1 cellular context compared by ENCODE assay signal in the genomic region with DNA sequence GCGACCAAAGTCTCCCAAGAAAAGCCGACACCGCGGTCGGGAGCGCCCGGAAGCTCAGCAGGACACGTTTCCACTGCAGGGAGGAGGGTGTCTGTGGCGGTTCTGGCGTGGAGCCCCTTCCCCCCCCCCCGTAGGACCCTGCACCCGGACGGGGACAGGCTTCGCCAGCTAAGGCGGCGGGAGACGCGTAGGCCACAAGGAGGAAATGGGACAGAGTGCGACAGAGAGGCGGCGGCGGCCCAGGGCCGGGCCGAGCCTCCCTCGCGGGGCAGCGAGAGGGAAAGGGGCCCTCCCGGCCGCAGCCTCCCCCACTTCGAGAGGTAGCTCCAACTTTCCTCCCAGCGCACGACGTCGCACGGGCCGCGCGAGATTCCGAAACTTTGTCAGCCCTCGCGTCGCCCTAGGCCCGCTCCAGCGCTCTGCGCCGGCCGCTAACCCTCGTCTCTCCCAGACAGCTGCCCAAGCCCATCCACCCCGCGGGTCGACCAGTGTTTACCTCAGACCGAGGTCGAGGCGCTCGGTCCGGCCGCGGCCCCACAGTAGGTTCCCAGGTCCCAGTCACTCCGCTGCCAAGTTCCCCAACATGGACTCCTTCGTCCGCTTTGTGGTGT.
A peak's percentile ranks its signal among the peaks of the same experiment; 100 is the strongest.
TF ChIP-seq lines count a peak whose summit lies in the region.

No MANE protein-coding gene starts in this region.

TF ChIP-seq in K562, 482 proteins besides CTCF, POLR2A, EP300 and RAD21 (continued from another document and continues in another):
- TF ChIP-seq ZNF41 (CRISPR knock-in tag; conservative IDR thresholded peaks at IDR 0.05) = no peak
- no peak for TF ChIP-seq SMC3 (conservative IDR thresholded peaks at IDR 0.05; ENCODE audit: insufficient read depth, low read depth, low read length)
- no peak for TF ChIP-seq ZNF717 (CRISPR knock-in tag; IDR thresholded peaks at IDR 0.05)
- TF ChIP-seq RBM15 (IDR thresholded peaks at IDR 0.05; ENCODE audit: insufficient read depth, low read length) = no peak
- no peak for TF ChIP-seq ZNF778 (CRISPR knock-in tag; IDR thresholded peaks at IDR 0.05)
- TF ChIP-seq CHD7 (IDR thresholded peaks at IDR 0.05; ENCODE audit: low read depth, low read length) = no peak
- TF ChIP-seq PBX2 (CRISPR knock-in tag; IDR thresholded peaks at IDR 0.05; ENCODE audit: low read depth) = no peak
- no peak for TF ChIP-seq PBX2 (tag; conservative IDR thresholded peaks at IDR 0.05; ENCODE audit: low read depth)
- peak; percentile 41; the same call in 1 of the 2 replicates for TF ChIP-seq TAF7 (tag; IDR thresholded peaks at IDR 0.05)
- peak; percentile 88 for TF ChIP-seq POLR2G (IDR thresholded peaks at IDR 0.05; ENCODE audit: low read depth, low read length)
- no peak for TF ChIP-seq RUNX1 (IDR thresholded peaks at IDR 0.05; ENCODE audit: low read depth)
- no peak for TF ChIP-seq SRF (CRISPR knock-in tag; IDR thresholded peaks at IDR 0.05)
- no peak for TF ChIP-seq SMAD3 (CRISPR knock-in tag; conservative IDR thresholded peaks at IDR 0.05)
- peak in 1 of 2 experiments; percentile 20; a peak in 1 of 4 replicates for TF ChIP-seq HDAC1 (IDR thresholded peaks at IDR 0.05)
- TF ChIP-seq RBM22 (IDR thresholded peaks at IDR 0.05; ENCODE audit: low read depth, low read length, poor library complexity, severe bottlenecking) = peak; percentile 77
- TF ChIP-seq PURB (CRISPR knock-in tag; IDR thresholded peaks at IDR 0.05; ENCODE audit: low read depth) = no peak
- no peak for TF ChIP-seq HIVEP1 (CRISPR knock-in tag; IDR thresholded peaks at IDR 0.05)
- TF ChIP-seq MAZ (CRISPR knock-in tag; conservative IDR thresholded peaks at IDR 0.05 in 1 of 2, IDR thresholded peaks at IDR 0.05 in 1 of 2) = no peak
- TF ChIP-seq, protein P1, sequence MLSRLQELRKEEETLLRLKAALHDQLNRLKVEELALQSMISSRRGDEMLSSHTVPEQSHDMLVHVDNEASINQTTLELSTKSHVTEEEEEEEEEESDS (CRISPR knock-in tag; IDR thresholded peaks at IDR 0.05) = no peak
- TF ChIP-seq SRSF3 (IDR thresholded peaks at IDR 0.05; ENCODE audit: insufficient read depth, low read length) = no peak
- TF ChIP-seq ZNF586 (CRISPR knock-in tag; conservative IDR thresholded peaks at IDR 0.05) = no peak
- no peak for TF ChIP-seq ZNF76 (CRISPR knock-in tag; IDR thresholded peaks at IDR 0.05; ENCODE audit: borderline replicate concordance)
- peak; percentile 39 for TF ChIP-seq TAF9B (IDR thresholded peaks at IDR 0.05; ENCODE audit: partially characterized antibody)
- TF ChIP-seq ATF6 (CRISPR knock-in tag; IDR thresholded peaks at IDR 0.05) = peak; percentile 80; the same call in 1 of the 2 replicates
- no peak for TF ChIP-seq ZNF175 (CRISPR knock-in tag; IDR thresholded peaks at IDR 0.05; ENCODE audit: low read depth)
- TF ChIP-seq XRCC3 (IDR thresholded peaks at IDR 0.05) = no peak
- TF ChIP-seq ZNF77 (CRISPR knock-in tag; IDR thresholded peaks at IDR 0.05) = no peak
- no peak for TF ChIP-seq MAFK (IDR thresholded peaks at IDR 0.05; ENCODE audit: low read length)
- no peak for TF ChIP-seq COPS2 (conservative IDR thresholded peaks at IDR 0.05)
- no peak for TF ChIP-seq ZNF121 (CRISPR knock-in tag; conservative IDR thresholded peaks at IDR 0.05)
- peak; percentile 23; the same call in 1 of the 2 replicates for TF ChIP-seq GABPA (tag; conservative IDR thresholded peaks at IDR 0.05; ENCODE audit: low read depth)
- no peak for TF ChIP-seq TAF1 (IDR thresholded peaks at IDR 0.05; ENCODE audit: control insufficient read depth, extremely low read depth, insufficient read depth, low read length, severe bottlenecking)
- TF ChIP-seq HNRNPL (IDR thresholded peaks at IDR 0.05; ENCODE audit: low read depth, low read length) = 0 out of 2 replicates have a peak, but pooled peaks have one; percentile 4
- no peak for TF ChIP-seq KAT8 (IDR thresholded peaks at IDR 0.05; ENCODE audit: low read depth)
- TF ChIP-seq SMARCA4 (IDR thresholded peaks at IDR 0.05) = 0 out of 2 replicates have a peak, but pooled peaks have one; percentile 15
- TF ChIP-seq DDX20 (tag; IDR thresholded peaks at IDR 0.05; ENCODE audit: low read depth) = no peak
- TF ChIP-seq TARDBP (IDR thresholded peaks at IDR 0.05) = no peak
- no peak for TF ChIP-seq WHSC1 (IDR thresholded peaks at IDR 0.05; ENCODE audit: low read length)
- no peak for TF ChIP-seq NR2C1 (IDR thresholded peaks at IDR 0.05)
- no peak; the same call in none of the 2 replicates for TF ChIP-seq NR2C1 (tag; IDR thresholded peaks at IDR 0.05)
- TF ChIP-seq MCM7 (IDR thresholded peaks at IDR 0.05) = no peak
- no peak for TF ChIP-seq MCM3 (IDR thresholded peaks at IDR 0.05)
- TF ChIP-seq ZBTB7A (IDR thresholded peaks at IDR 0.05; ENCODE audit: borderline replicate concordance, control insufficient read depth, low read depth, low read length) = peak; percentile 76; the same call in 1 of the 2 replicates
- peak; percentile 41; the same call in 1 of the 2 replicates for TF ChIP-seq REST (CRISPR knock-in tag; IDR thresholded peaks at IDR 0.05; ENCODE audit: low read depth)
- no peak for TF ChIP-seq HMGN3 (IDR thresholded peaks at IDR 0.05; ENCODE audit: borderline replicate concordance, extremely low read depth, insufficient read length, low read depth, low read length)
- TF ChIP-seq PHB2 (IDR thresholded peaks at IDR 0.05; ENCODE audit: low read depth) = no peak; the same call in 1 of the 2 replicates
